ENCODE assay signal across 24 cellular contexts in genomic region chr16:78392585-78393195, GRCh38.
"Had no signal": no experiment of that assay in that cellular context is flagged by ENCODE, and none has a peak within 500 bp of the region (broad histone marks: within the 10 kb centered on the region; RNA-seq: fewer than 3 reads in every experiment).

No MANE protein-coding gene starts in this region.

- H3K4me3 ChIP-seq: adrenal gland, breast epithelium, lower lobe of right lung, spleen, uterus had no signal

- H3K9me3 ChIP-seq: adrenal gland, breast epithelium, uterus had no signal

- H3K4me1 Mint-ChIP-seq: activated T-helper 17 cell treated with anti-CD3 and anti-CD28 coated beads, Interleukin-2, amount 50 U/mL, for 72 hours; naive B cell; WTC11 had no signal

- H3K9me3 Mint-ChIP-seq: activated naive CD4-positive, alpha-beta T cell treated with anti-CD3 and anti-CD28 coated beads, Interleukin-2, amount 50 U/mL, for 72 hours; activated T-cell treated with anti-CD3 and anti-CD28 coated beads, Interleukin-2, amount 50 U/mL, for 24 hours; activated T-helper 17 cell treated with anti-CD3 and anti-CD28 coated beads, Interleukin-2, amount 50 U/mL, for 72 hours; T-helper 1 cell treated with Interleukin-12 subunit alpha and Interleukin-12 subunit beta and Interleukin-4 antibody, amounts not matched to agents 30 μg/mL and 1 μg/mL, for 36 hours had no signal

- H3K27ac ChIP-seq: adrenal gland, breast epithelium, epithelial cell of prostate, lower lobe of right lung, spleen, uterus had no signal

- H3K27me3 Mint-ChIP-seq: activated T-cell treated with anti-CD3 and anti-CD28 coated beads, Interleukin-2, amount 50 U/mL, for 24 hours; activated T-helper 17 cell treated with anti-CD3 and anti-CD28 coated beads, Interleukin-2, amount 50 U/mL, for 72 hours; naive B cell had no signal

- H3K27me3 ChIP-seq: adrenal gland, breast epithelium, spleen, uterus had no signal

- H3K36me3 ChIP-seq: adrenal gland, breast epithelium, lower lobe of right lung, uterus had no signal

- H3K4me3 Mint-ChIP-seq: activated T-cell treated with anti-CD3 and anti-CD28 coated beads, Interleukin-2, amount 50 U/mL, for 24 hours; activated T-helper 17 cell treated with anti-CD3 and anti-CD28 coated beads, Interleukin-2, amount 50 U/mL, for 72 hours; naive B cell; T-helper 1 cell treated with Interleukin-12 subunit alpha and Interleukin-12 subunit beta and Interleukin-4 antibody, amounts not matched to agents 30 μg/mL and 1 μg/mL, for 36 hours; WTC11 had no signal

- H3K27ac Mint-ChIP-seq: activated naive CD4-positive, alpha-beta T cell treated with anti-CD3 and anti-CD28 coated beads, Interleukin-2, amount 50 U/mL, for 72 hours; activated T-cell treated with anti-CD3 and anti-CD28 coated beads, Interleukin-2, amount 50 U/mL, for 24 hours; activated T-helper 17 cell treated with anti-CD3 and anti-CD28 coated beads, Interleukin-2, amount 50 U/mL, for 72 hours; naive B cell; T-helper 1 cell treated with Interleukin-12 subunit alpha and Interleukin-12 subunit beta and Interleukin-4 antibody, amounts not matched to agents 30 μg/mL and 1 μg/mL, for 36 hours; WTC11 had no signal

- H3K4me1 ChIP-seq: adrenal gland, breast epithelium, lower lobe of right lung, spleen had no signal

- DNase-seq: activated CD8-positive, alpha-beta memory T cell treated with anti-CD3 and anti-CD28 coated beads for 24 hours; activated CD8-positive, alpha-beta memory T cell treated with anti-CD3 and anti-CD28 coated beads, Interleukin-2, amount 50 U/mL, for 4 hours; activated T-cell treated with anti-CD3 and anti-CD28 coated beads, Interleukin-2, amount 50 U/mL, for 24 hours; adrenal gland; cortex of kidney; foreskin fibroblast; glutamatergic neuron; left cardiac atrium; lower lobe of right lung; mesendoderm; naive B cell; nucleus accumbens; posterior cingulate gyrus; spleen; stimulated activated CD4-positive, alpha-beta T cell treated with anti-CD3 and anti-CD28 coated beads, Interleukin-4, amount 100 ng/mL, for 1 hour; stimulated activated naive CD4-positive, alpha-beta T cell; T1000; uterus had no signal

- ATAC-seq: activated naive CD4-positive, alpha-beta T cell treated with anti-CD3 and anti-CD28 coated beads, Interleukin-2, amount 50 U/mL, for 72 hours; activated T-helper 17 cell treated with anti-CD3 and anti-CD28 coated beads, Interleukin-2, amount 50 U/mL, for 72 hours; lower lobe of right lung; WTC11 had no signal
